Comparison of ENCODE assay signal across 1 cellular context in the genomic region with DNA sequence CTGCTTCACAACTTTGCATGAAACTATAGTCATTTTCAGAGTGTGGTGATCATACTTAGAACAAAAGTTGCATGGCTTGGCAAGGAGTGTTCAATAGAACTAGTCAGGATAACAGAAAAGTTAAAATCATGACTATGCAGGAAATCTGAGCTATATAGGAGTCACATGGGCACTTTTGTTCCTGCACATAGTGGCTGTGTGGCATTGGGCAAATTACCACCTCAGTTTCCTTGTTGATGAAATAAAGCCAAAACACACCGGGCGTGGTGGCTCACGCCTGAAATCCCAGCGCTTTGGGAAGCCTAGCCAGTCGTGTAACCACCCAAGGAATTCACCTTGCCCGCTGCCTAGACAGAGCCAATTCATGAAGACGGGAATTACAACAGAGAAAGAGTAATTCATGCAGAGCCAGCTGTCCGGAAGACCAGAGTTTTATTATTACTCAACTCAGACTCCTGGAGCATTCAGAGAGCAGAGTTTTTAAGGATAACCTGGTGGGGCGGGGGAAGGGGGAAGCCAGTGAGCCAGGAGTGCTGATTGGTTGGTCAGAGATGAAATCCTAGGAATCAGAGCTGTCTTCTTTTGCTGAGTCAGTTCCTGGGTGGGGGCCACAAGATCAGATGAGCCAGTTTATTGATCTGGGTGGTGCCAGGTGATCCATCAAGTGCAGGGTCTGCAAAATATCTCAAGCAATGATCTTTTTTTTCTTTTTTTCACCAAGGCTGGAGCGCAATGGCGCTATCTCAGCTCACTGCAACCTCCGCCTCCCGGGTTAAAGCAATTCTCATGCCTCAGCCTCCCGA.
TF ChIP-seq lines count a peak whose summit lies in the region.

No MANE protein-coding gene starts in this region.

TF ChIP-seq in SK-N-SH treated with all-trans-retinoic acid at 6 μM for 48 hours, 23 proteins besides CTCF, POLR2A, EP300 and RAD21 (continued from another document):
- TF ChIP-seq, protein P1, sequence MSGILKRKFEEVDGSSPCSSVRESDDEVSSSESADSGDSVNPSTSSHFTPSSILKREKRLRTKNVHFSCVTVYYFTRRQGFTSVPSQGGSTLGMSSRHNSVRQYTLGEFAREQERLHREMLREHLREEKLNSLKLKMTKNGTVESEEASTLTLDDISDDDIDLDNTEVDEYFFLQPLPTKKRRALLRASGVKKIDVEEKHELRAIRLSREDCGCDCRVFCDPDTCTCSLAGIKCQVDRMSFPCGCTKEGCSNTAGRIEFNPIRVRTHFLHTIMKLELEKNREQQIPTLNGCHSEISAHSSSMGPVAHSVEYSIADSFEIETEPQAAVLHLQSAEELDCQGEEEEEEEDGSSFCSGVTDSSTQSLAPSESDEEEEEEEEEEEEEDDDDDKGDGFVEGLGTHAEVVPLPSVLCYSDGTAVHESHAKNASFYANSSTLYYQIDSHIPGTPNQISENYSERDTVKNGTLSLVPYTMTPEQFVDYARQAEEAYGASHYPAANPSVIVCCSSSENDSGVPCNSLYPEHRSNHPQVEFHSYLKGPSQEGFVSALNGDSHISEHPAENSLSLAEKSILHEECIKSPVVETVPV (CRISPR knock-in tag; IDR thresholded peaks at IDR 0.05): no peak
- TF ChIP-seq, protein P2, sequence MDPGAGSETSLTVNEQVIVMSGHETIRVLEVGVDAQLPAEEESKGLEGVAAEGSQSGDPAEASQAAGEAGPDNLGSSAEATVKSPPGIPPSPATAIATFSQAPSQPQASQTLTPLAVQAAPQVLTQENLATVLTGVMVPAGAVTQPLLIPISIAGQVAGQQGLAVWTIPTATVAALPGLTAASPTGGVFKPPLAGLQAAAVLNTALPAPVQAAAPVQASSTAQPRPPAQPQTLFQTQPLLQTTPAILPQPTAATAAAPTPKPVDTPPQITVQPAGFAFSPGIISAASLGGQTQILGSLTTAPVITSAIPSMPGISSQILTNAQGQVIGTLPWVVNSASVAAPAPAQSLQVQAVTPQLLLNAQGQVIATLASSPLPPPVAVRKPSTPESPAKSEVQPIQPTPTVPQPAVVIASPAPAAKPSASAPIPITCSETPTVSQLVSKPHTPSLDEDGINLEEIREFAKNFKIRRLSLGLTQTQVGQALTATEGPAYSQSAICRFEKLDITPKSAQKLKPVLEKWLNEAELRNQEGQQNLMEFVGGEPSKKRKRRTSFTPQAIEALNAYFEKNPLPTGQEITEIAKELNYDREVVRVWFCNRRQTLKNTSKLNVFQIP (CRISPR knock-in tag; IDR thresholded peaks at IDR 0.05; ENCODE audit: borderline replicate concordance, low read depth): no peak
- TF ChIP-seq ISL1 (CRISPR knock-in tag; IDR thresholded peaks at IDR 0.05) (no peak), TSHZ2 (CRISPR knock-in tag; IDR thresholded peaks at IDR 0.05) (no peak), ZNF565 (CRISPR knock-in tag; conservative IDR thresholded peaks at IDR 0.05; ENCODE audit: low read depth) (no peak), ZNF8 (CRISPR knock-in tag; IDR thresholded peaks at IDR 0.05) (no peak), OSR1 (CRISPR knock-in tag; IDR thresholded peaks at IDR 0.05) (no peak), ZFP30 (CRISPR knock-in tag; IDR thresholded peaks at IDR 0.05) (no peak), PPARA (CRISPR knock-in tag; IDR thresholded peaks at IDR 0.05; ENCODE audit: borderline replicate concordance) (no peak)
